In the genomic region with DNA sequence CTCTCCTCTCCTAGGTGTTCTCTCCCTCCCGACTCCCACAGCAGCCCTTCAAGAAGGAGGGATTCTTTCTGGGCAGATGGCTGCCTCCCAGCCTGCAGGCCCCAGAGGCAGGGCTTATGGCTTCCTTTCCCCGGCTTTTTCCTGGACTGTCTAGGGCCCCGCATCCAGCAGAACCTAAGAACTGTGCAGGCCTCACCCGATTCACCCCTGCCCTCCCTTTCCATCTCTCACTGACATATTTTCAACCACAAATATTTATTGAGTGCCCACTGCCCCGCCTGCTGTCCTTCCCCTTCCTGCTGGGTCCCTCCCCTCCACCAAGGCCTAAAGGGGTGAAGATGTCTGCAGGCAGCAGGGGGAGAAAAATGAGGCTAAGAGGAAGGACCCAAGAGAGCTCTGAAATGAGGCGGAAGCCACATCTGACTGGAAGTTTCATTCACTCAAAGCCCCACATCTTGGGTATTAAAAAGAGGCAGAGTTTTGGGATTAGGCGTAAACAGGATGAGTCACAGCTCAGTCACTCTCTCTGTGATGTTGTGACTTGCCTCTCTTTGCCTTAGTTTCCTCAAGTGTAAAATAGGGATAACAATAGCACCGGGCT, we compare ENCODE assay signal across 9 cellular contexts. TPM values are rescaled to one million over a fixed set of nuclear protein-coding genes. Genes with fewer than 3 reads are reported as not detected.
DNase-seq lines count a peak whose midpoint lies in the region; ATAC-seq and TF ChIP-seq lines count a peak whose summit lies in the region.
"Had no signal": no experiment of that assay in that cellular context is flagged by ENCODE, and none has a peak within 500 bp of the region (broad histone marks: within the 10 kb centered on the region; RNA-seq: fewer than 3 reads in every experiment).

No MANE protein-coding gene starts in this region.

- H3K9me3 ChIP-seq in HCT116 (ENCODE audit: control insufficient read depth in 1 of 2, insufficient read depth in 1 of 2, low read depth in 1 of 2, low read length in 2 of 2) (no peaks in the 10 kb centered on the region), duodenal mucosa (ENCODE audit: control insufficient read depth in 1 of 2, low read length in 2 of 2) (no peaks in the 10 kb centered on the region), neuron (ENCODE audit: low read length) (no peaks in the 10 kb centered on the region)

- H3K4me1 ChIP-seq in HCT116 (ENCODE audit: control insufficient read depth in 1 of 2, insufficient read depth in 2 of 2, low read length in 2 of 2) (peaks cover 84 to 99% of the 10 kb centered on the region in 2 experiments), duodenal mucosa (ENCODE audit: control insufficient read depth in 1 of 2, insufficient read depth in 2 of 2, low read length in 2 of 2) (peaks cover 63 to 71% of the 10 kb centered on the region in 2 donors), neuron (ENCODE audit: insufficient read depth, low read length) (peaks cover 39% of the 10 kb centered on the region)

- no TSS peak for BruUV-seq in HCT116 (replicated peaks; lab: Mats Ljungman, UMichigan)

- RAD21 ChIA-PET in HCT116 (lab: Charles Lee; ENCODE audit: low non-redundant PET in 1 of 2, low total read pairs in 2 of 2, uncharacterized antibody in 2 of 2, unreplicated experiment in 2 of 2), result interaction anchor here (0.6 to 1.8 kb wide), 2 partner anchors 36 to 45 kb away, joined by 3 to 4 read pairs; no protein-coding TSS in a partner anchor

- no peaks in the 10 kb centered on the region for H3K9me2 ChIP-seq in HCT116 (ENCODE audit: insufficient read depth)

- H4K20me1 ChIP-seq in HCT116 (ENCODE audit: insufficient read depth), result no peaks in the 10 kb centered on the region

- H3K4me2 ChIP-seq in HCT116 (ENCODE audit: low read length), result peak overlapping the region; percentile 91

- H3K9ac ChIP-seq in HCT116 (ENCODE audit: low read length), result peak overlapping the region; percentile 73
- peak overlapping the region; percentile 34 to 49 for H3K9ac ChIP-seq in duodenal mucosa (ENCODE audit: low read depth in 1 of 2, low read length in 2 of 2)

- H3K79me2 ChIP-seq in HCT116 (ENCODE audit: insufficient read depth, low read length), result peaks cover 62% of the 10 kb centered on the region

- TF ChIP-seq CTCF in AG10803 (conservative IDR thresholded peaks at IDR 0.05; ENCODE audit: low read length) (peak; percentile 13; the same call in 1 of the 2 replicates), HCT116 (IDR thresholded peaks at IDR 0.05 in 2 of 3, conservative IDR thresholded peaks at IDR 0.05 in 1 of 3; ENCODE audit: borderline replicate concordance in 1 of 3, insufficient read depth in 1 of 3, low read depth in 2 of 3, low read length in 2 of 3) (no peak)

- H3K4me3 ChIP-seq in AG10803 (ENCODE audit: low read length) (no peak overlapping the region), HCT116 (replicated peaks in 1 of 2; ENCODE audit: low read depth in 1 of 2, low read length in 2 of 2) (peak overlapping the region; percentile 54 to 58), duodenal mucosa (ENCODE audit: low read depth in 1 of 2, low read length in 2 of 2) (peak overlapping the region in 1 of 2 donors; percentile 23), neuron (ENCODE audit: low read length) (no peak overlapping the region)

- 0 out of 4 replicates have a peak, but pooled peaks cover 0 to 12% of the 10 kb centered on the region in 2 experiments for H3K36me3 ChIP-seq in HCT116 (ENCODE audit: control insufficient read depth in 1 of 2, insufficient read depth in 2 of 2, low read length in 2 of 2)
- H3K36me3 ChIP-seq in duodenal mucosa (ENCODE audit: control insufficient read depth in 1 of 2, insufficient read depth in 2 of 2, low read length in 2 of 2), result no peaks in the 10 kb centered on the region
- no peaks in the 10 kb centered on the region for H3K36me3 ChIP-seq in neuron (ENCODE audit: insufficient read depth, low read length)

- POLR2A ChIA-PET in HCT116 (lab: Charles Lee), result interaction anchor here (0.7 to 3.8 kb wide), 4 partner anchors 9 to 162 kb away, joined by 4 to 29 read pairs (median 12); partner anchors contain the start of genes GAPDH and LTBR

- TF ChIP-seq POLR2A in HCT116 (IDR thresholded peaks at IDR 0.05; ENCODE audit: borderline replicate concordance, extremely low read depth, insufficient read depth, insufficient read length), result no peak

- H2AFZ ChIP-seq in HCT116 (ENCODE audit: low read depth, low read length, poor library complexity, severe bottlenecking) (no peak overlapping the region), neuron (ENCODE audit: low read depth, low read length) (peak overlapping the region; percentile 22)

- intact Hi-C loops in HCT116 (cut with micrococcal nuclease), result no loop called here

- H3K27me3 ChIP-seq in HCT116 (ENCODE audit: insufficient read depth, low read length) (no peaks in the 10 kb centered on the region), duodenal mucosa (ENCODE audit: control insufficient read depth in 1 of 2, insufficient read depth in 2 of 2, low read length in 2 of 2) (no peaks in the 10 kb centered on the region), neuron (ENCODE audit: insufficient read depth, low read length) (no peaks in the 10 kb centered on the region)

- DNase-seq in AG10803 (ENCODE audit: low read depth) (peak; percentile 88), HCT116 (ENCODE audit: low read depth, low spot score) (peak; percentile 90), NOMO-1 treated with dmso at 0.1 percent for 144 hours (lab: John Stamatoyannopoulos, UW; ENCODE audit: unreplicated experiment) (peak; percentile 61), globus pallidus (ENCODE audit: low spot score) (no peak), SK-N-DZ (ENCODE audit: low spot score) (no peak), NCI-H446 (lab: John Stamatoyannopoulos, UW) (no peak)
- DNase-seq: naive thymus-derived CD8-positive, alpha-beta T cell had no signal

- H3K27ac ChIP-seq in HCT116 (ENCODE audit: low read depth, low read length) (peak overlapping the region; percentile 100), duodenal mucosa (ENCODE audit: low read depth, low read length) (peak overlapping the region; percentile 49)

- CTCF ChIA-PET in HCT116 (lab: Charles Lee), result interaction anchor here (0.9 to 1.3 kb wide), 2 partner anchors 17 to 93 kb away, joined by 3 read pairs; no protein-coding TSS in a partner anchor

- TF ChIP-seq RAD21 in HCT116 (IDR thresholded peaks at IDR 0.05; ENCODE audit: low read depth), result no peak

- peak; percentile 48 for ATAC-seq in HCT116

TF ChIP-seq in HCT116, 20 proteins besides CTCF, POLR2A, EP300 and RAD21:
- peak; percentile 36 for TF ChIP-seq ZBTB33 (IDR thresholded peaks at IDR 0.05; ENCODE audit: extremely low read depth, insufficient replicate concordance, low read length)
- no peak for TF ChIP-seq CBX3 (IDR thresholded peaks at IDR 0.05; ENCODE audit: low read depth)
- peak; percentile 66 for TF ChIP-seq ZFX (IDR thresholded peaks at IDR 0.05)

RNA-seq across cellular contexts. Expression of gene SCNN1A, which starts 2.9 kb away (rescaled TPM):
- 118 TPM for total RNA-seq in HCT116 (2021; ENCODE audit: unreplicated experiment)
- polyA plus RNA-seq in HCT116 (2012), result 150 and 159 TPM in 2 replicates
- polyA plus RNA-seq in SK-N-DZ (2014; cell fraction: cytosol; rRNA removed), result not detected in 2 replicates
- not detected in 2 replicates for polyA plus RNA-seq in SK-N-DZ (2014; cell fraction: nucleus; rRNA removed)

RNA-seq across cellular contexts. Expression of gene LTBR, which starts 11.5 kb away (rescaled TPM):
- total RNA-seq in HCT116 (2021; ENCODE audit: unreplicated experiment), result 128 TPM
- polyA plus RNA-seq in HCT116 (2012), result 91.2 and 100 TPM in 2 replicates
- polyA plus RNA-seq in SK-N-DZ (2014; cell fraction: cytosol; rRNA removed), result 10.8 and 12.9 TPM in 2 replicates
- 10.8 and 14.2 TPM in 2 replicates for polyA plus RNA-seq in SK-N-DZ (2014; cell fraction: nucleus; rRNA removed)

RNA-seq across cellular contexts. Expression of gene TNFRSF1A, which starts 30.6 kb away (rescaled TPM):
- 129 TPM for total RNA-seq in HCT116 (2021; ENCODE audit: unreplicated experiment)
- 91.0 and 116 TPM in 2 replicates for polyA plus RNA-seq in HCT116 (2012)
- polyA plus RNA-seq in SK-N-DZ (2014; cell fraction: cytosol; rRNA removed), result 16.6 and 21.6 TPM in 2 replicates
- polyA plus RNA-seq in SK-N-DZ (2014; cell fraction: nucleus; rRNA removed), result 10.3 and 11.6 TPM in 2 replicates

Comparison
In these comparisons a context has a peak if more than half of its experiments do, and no peak if none do; other contexts are left out.
1. DNase-seq: peak in AG10803 (single experiment), HCT116 (single experiment) and NOMO-1 treated with dmso at 0.1 percent for 144 hours (single experiment); none in globus pallidus (single experiment), SK-N-DZ (single experiment) and NCI-H446 (0 of 2).
2. H3K4me3 ChIP-seq: peak in HCT116 (2 of 2); none in AG10803 (single experiment) and neuron (single experiment).